ENCODE assay signal across 9 cellular contexts in genomic region chr12:62760779-62761178, GRCh38.
DNase-seq lines count a peak whose midpoint lies in the region; ATAC-seq and TF ChIP-seq lines count a peak whose summit lies in the region.
"Had no signal": no experiment of that assay in that cellular context is flagged by ENCODE, and none has a peak within 500 bp of the region (broad histone marks: within the 10 kb centered on the region; RNA-seq: fewer than 3 reads in every experiment).

No MANE protein-coding gene starts in this region.

- TF ChIP-seq CTCF in epithelial cell of proximal tubule (conservative IDR thresholded peaks at IDR 0.05; ENCODE audit: low read depth, low read length) = no peak

- H3K4me3 ChIP-seq in epithelial cell of proximal tubule (ENCODE audit: low read depth, low read length) = no peak overlapping the region
- H3K4me3 ChIP-seq: BLaER1 treated with 17β-estradiol and CSF1 and Interleukin-3, amounts not matched to agents 10 nM and 100 nM had no signal

- peak; percentile 97 for ATAC-seq in GM19467 (IDR thresholded peaks at IDR 0.05; ENCODE audit: unreplicated experiment)
- peak; percentile 99 for ATAC-seq in HG03342 (IDR thresholded peaks at IDR 0.05; ENCODE audit: unreplicated experiment)
- ATAC-seq in GM21367 (IDR thresholded peaks at IDR 0.05; ENCODE audit: unreplicated experiment) = no peak

- DNase-seq in ACHN (peak; percentile 83), epithelial cell of proximal tubule (ENCODE audit: low read depth) (peak; percentile 74), occipital lobe (lab: John Stamatoyannopoulos, UW) (no peak), NCI-H2081 treated with DMSO at 0.1 percent for 48 hours (lab: John Stamatoyannopoulos, UW) (no peak)
- no peak for DNase-seq in effector CD4-positive, alpha-beta T cell

- in situ Hi-C loops in ACHN (cut with HindIII; ENCODE audit: low pct_ligation_motif_present, low pct_unique_long_range_greater_than_20kb, low sequenced_read_pairs) = no loop called here

Comparison
In these comparisons a context has a peak if more than half of its experiments do, and no peak if none do; other contexts are left out.
1. DNase-seq: peak in ACHN (single experiment) and epithelial cell of proximal tubule (single experiment); none in effector CD4-positive, alpha-beta T cell (single experiment), occipital lobe (single experiment) and NCI-H2081 treated with DMSO at 0.1 percent for 48 hours (single experiment).